Comparison of ENCODE assay signal across 1 cellular context in genomic region chr17:74206332-74206818, GRCh38.
TF ChIP-seq lines count a peak whose summit lies in the region.

No MANE protein-coding gene starts in this region.

TF ChIP-seq in H1, 55 proteins besides CTCF, POLR2A, EP300 and RAD21:
- TF ChIP-seq SP4 (IDR thresholded peaks at IDR 0.05; ENCODE audit: low read length) (0 out of 2 replicates have a peak, but pooled peaks have one; percentile 30), POLR2AphosphoS5 (IDR thresholded peaks at IDR 0.05; ENCODE audit: low read depth, low read length) (peak; percentile 73; the same call in 1 of the 2 replicates), CHD2 (IDR thresholded peaks at IDR 0.05; ENCODE audit: low read length) (no peak), SP2 (IDR thresholded peaks at IDR 0.05; ENCODE audit: low read length) (no peak), EZH2 (IDR thresholded peaks at IDR 0.05; ENCODE audit: low read depth, low read length, severe bottlenecking) (no peak), BACH1 (IDR thresholded peaks at IDR 0.05; ENCODE audit: low read length) (no peak), CBX8 (IDR thresholded peaks at IDR 0.05; ENCODE audit: borderline replicate concordance, low read depth, low read length) (no peak)
- TF ChIP-seq, protein P1, sequence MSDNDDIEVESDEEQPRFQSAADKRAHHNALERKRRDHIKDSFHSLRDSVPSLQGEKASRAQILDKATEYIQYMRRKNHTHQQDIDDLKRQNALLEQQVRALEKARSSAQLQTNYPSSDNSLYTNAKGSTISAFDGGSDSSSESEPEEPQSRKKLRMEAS (IDR thresholded peaks at IDR 0.05) = no peak
